In the genomic region with DNA sequence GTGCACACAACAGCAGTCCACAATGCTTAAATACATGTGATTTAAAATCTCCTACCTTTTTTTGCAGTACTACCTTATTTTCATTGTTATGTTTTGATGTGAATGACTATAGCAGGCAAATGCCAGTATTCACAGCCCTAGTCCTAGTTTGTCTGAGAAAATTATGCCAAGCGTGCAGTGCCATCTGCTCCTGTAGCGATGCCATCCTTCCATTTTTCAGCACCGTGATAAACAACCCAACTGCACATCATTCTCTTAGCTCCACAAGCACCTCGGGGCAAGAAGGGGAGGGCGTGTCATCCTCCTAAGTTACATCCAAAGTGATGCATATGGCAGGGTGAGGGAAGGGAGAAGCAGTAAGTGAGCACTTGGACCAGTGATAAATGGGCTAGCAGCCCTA, we compare ENCODE assay signal across 16 cellular contexts.
A peak's percentile ranks its signal among the peaks of the same experiment; 100 is the strongest.
DNase-seq lines count a peak whose midpoint lies in the region; ATAC-seq and TF ChIP-seq lines count a peak whose summit lies in the region.
"Had no signal": no experiment of that assay in that cellular context is flagged by ENCODE, and none has a peak within 500 bp of the region (broad histone marks: within the 10 kb centered on the region; RNA-seq: fewer than 3 reads in every experiment).

No MANE protein-coding gene starts in this region.

- H3K9me3 Mint-ChIP-seq in brain (no peaks in the 10 kb centered on the region), WTC11 (no peaks in the 10 kb centered on the region)
- H3K9me3 Mint-ChIP-seq in activated CD8-positive, alpha-beta T cell treated with anti-CD3 and anti-CD28 coated beads, Interleukin-2, amount 10 ng/mL, durations not matched to agents 7 days and 5 days (ENCODE audit: insufficient read depth), result no peaks in the 10 kb centered on the region
- H3K9me3 Mint-ChIP-seq: GM23338 had no signal

- H3K36me3 Mint-ChIP-seq in brain (no peaks in the 10 kb centered on the region), WTC11 (no peaks in the 10 kb centered on the region)
- H3K36me3 Mint-ChIP-seq in activated CD8-positive, alpha-beta T cell treated with anti-CD3 and anti-CD28 coated beads, Interleukin-2, amount 10 ng/mL, durations not matched to agents 7 days and 5 days (ENCODE audit: low read depth), result no peaks in the 10 kb centered on the region

- H3K4me3 Mint-ChIP-seq in brain (peak overlapping the region in 2 of 5 experiments; percentile 0 to 57), WTC11 (no peak overlapping the region)
- H3K4me3 Mint-ChIP-seq in activated CD8-positive, alpha-beta T cell treated with anti-CD3 and anti-CD28 coated beads, Interleukin-2, amount 10 ng/mL, durations not matched to agents 7 days and 5 days, result no peak overlapping the region
- H3K4me3 Mint-ChIP-seq: CD4-positive, alpha-beta T cell; GM23338 had no signal

- no peak overlapping the region for H3K4me3 ChIP-seq in sigmoid colon
- H3K4me3 ChIP-seq: GM23338 had no signal

- no peaks in the 10 kb centered on the region for H3K9me3 ChIP-seq in sigmoid colon

- H3K36me3 ChIP-seq in sigmoid colon, result no peaks in the 10 kb centered on the region

- TF ChIP-seq CTCF in brain (conservative IDR thresholded peaks at IDR 0.05), result no peak
- no peak for TF ChIP-seq CTCF in sigmoid colon (IDR thresholded peaks at IDR 0.05)
- no peak for TF ChIP-seq CTCF in WTC11 (IDR thresholded peaks at IDR 0.05)

- no peaks in the 10 kb centered on the region for H3K27me3 ChIP-seq in sigmoid colon

- peaks cover 20% of the 10 kb centered on the region for H3K4me1 Mint-ChIP-seq in brain
- H3K4me1 Mint-ChIP-seq in activated CD8-positive, alpha-beta T cell treated with anti-CD3 and anti-CD28 coated beads, Interleukin-2, amount 10 ng/mL, durations not matched to agents 7 days and 5 days (ENCODE audit: low read depth), result no peaks in the 10 kb centered on the region
- peaks cover 6% of the 10 kb centered on the region for H3K4me1 Mint-ChIP-seq in WTC11

- H3K27me3 Mint-ChIP-seq in brain, result peaks cover 2% of the 10 kb centered on the region
- no peaks in the 10 kb centered on the region for H3K27me3 Mint-ChIP-seq in activated CD8-positive, alpha-beta T cell treated with anti-CD3 and anti-CD28 coated beads, Interleukin-2, amount 10 ng/mL, durations not matched to agents 7 days and 5 days (ENCODE audit: low read depth)
- no peaks in the 10 kb centered on the region; the same call in 1 of the 2 replicates for H3K27me3 Mint-ChIP-seq in WTC11 (ENCODE audit: low read depth)
- H3K27me3 Mint-ChIP-seq: CD4-positive, alpha-beta T cell had no signal

- H3K4me1 ChIP-seq in sigmoid colon, result peaks cover 0 to 37% (median 20%) of the 10 kb centered on the region in 4 donors

- POLR2A ChIA-PET in activated CD8-positive, alpha-beta T cell treated with anti-CD3 and anti-CD28 coated beads, Interleukin-2, amount 10 ng/mL, durations not matched to agents 7 days and 5 days (lab: Charles Lee), result no interaction called here
- POLR2A ChIA-PET in WTC11 (lab: Charles Lee), result no interaction called here

- DNase-seq in DMS 273 (lab: John Stamatoyannopoulos, UW; ENCODE audit: unreplicated experiment) (peak; percentile 75), NCI-H2171 (lab: John Stamatoyannopoulos, UW) (peak; percentile 85), sigmoid colon (no peak), WTC11 (ENCODE audit: low spot score) (no peak)
- no peak for DNase-seq in activated CD8-positive, alpha-beta T cell treated with anti-CD3 and anti-CD28 coated beads, Interleukin-2, amount 10 ng/mL, durations not matched to agents 7 days and 5 days
- DNase-seq: 8988T; AML-193; Calu3; CD4-positive, alpha-beta T cell; DMS153; DND-41; GF-D8; H7 had no signal

- no peak for ATAC-seq in activated CD8-positive, alpha-beta T cell treated with anti-CD3 and anti-CD28 coated beads, Interleukin-2, amount 10 ng/mL, durations not matched to agents 7 days and 5 days
- ATAC-seq in WTC11, result no peak
- no peak for ATAC-seq in GM19395 (IDR thresholded peaks at IDR 0.05; ENCODE audit: unreplicated experiment)
- ATAC-seq: GM23338 had no signal

- CTCF ChIA-PET in activated CD8-positive, alpha-beta T cell treated with anti-CD3 and anti-CD28 coated beads, Interleukin-2, amount 10 ng/mL, durations not matched to agents 7 days and 5 days (lab: Charles Lee), result no interaction called here
- CTCF ChIA-PET in WTC11 (lab: Charles Lee), result no interaction called here

- H3K27ac Mint-ChIP-seq in brain, result peak overlapping the region in 3 of 5 experiments; percentile 21 to 47 (median 30)
- no peak overlapping the region for H3K27ac Mint-ChIP-seq in activated CD8-positive, alpha-beta T cell treated with anti-CD3 and anti-CD28 coated beads, Interleukin-2, amount 10 ng/mL, durations not matched to agents 7 days and 5 days
- no peak overlapping the region for H3K27ac Mint-ChIP-seq in WTC11
- H3K27ac Mint-ChIP-seq: CD4-positive, alpha-beta T cell; GM23338 had no signal

- TF ChIP-seq EP300 in sigmoid colon (IDR thresholded peaks at IDR 0.05), result no peak

- intact Hi-C loops in sigmoid colon (cut with DNase I), result loop anchor here (5.0 kb wide), 1 partner anchor 196 kb away; no protein-coding TSS in a partner anchor

- peak overlapping the region in 3 of 4 donors; percentile 64 to 69 (median 68) for H3K27ac ChIP-seq in sigmoid colon

- TF ChIP-seq POLR2A in sigmoid colon (IDR thresholded peaks at IDR 0.05), result no peak

- WGBS in sigmoid colon, 2 donors, result 79 to 92% methylated on average over 5 of the region's 5 CpGs

TF ChIP-seq in WTC11, 78 proteins besides CTCF, POLR2A, EP300 and RAD21:
- no peak for TF ChIP-seq NFYB (CRISPR knock-in tag; conservative IDR thresholded peaks at IDR 0.05; ENCODE audit: low read depth)
- TF ChIP-seq, protein P1, sequence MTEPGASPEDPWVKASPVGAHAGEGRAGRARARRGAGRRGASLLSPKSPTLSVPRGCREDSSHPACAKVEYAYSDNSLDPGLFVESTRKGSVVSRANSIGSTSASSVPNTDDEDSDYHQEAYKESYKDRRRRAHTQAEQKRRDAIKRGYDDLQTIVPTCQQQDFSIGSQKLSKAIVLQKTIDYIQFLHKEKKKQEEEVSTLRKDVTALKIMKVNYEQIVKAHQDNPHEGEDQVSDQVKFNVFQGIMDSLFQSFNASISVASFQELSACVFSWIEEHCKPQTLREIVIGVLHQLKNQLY (CRISPR knock-in tag; IDR thresholded peaks at IDR 0.05), result no peak

Comparison
In these comparisons a context has a peak if more than half of its experiments do, and no peak if none do; other contexts are left out.
1. DNase-seq: peak in DMS 273 (single experiment) and NCI-H2171 (single experiment); none in sigmoid colon (single experiment), activated CD8-positive, alpha-beta T cell treated with anti-CD3 and anti-CD28 coated beads, Interleukin-2, amount 10 ng/mL, durations not matched to agents 7 days and 5 days (single experiment) and WTC11 (single experiment).
2. H3K27ac Mint-ChIP-seq: peak in brain (3 of 5); none in activated CD8-positive, alpha-beta T cell treated with anti-CD3 and anti-CD28 coated beads, Interleukin-2, amount 10 ng/mL, durations not matched to agents 7 days and 5 days (single experiment) and WTC11 (single experiment).